ENCODE assay signal across 8 cellular contexts in genomic region chr2:85133751-85134254, GRCh38. TPM values are rescaled to one million over a fixed set of nuclear protein-coding genes. Genes with fewer than 3 reads are reported as not detected.
DNase-seq lines count a peak whose midpoint lies in the region; ATAC-seq, FAIRE-seq and TF ChIP-seq lines count a peak whose summit lies in the region.

No MANE protein-coding gene starts in this region.

- H3K36me3 Mint-ChIP-seq in activated naive CD8-positive, alpha-beta T cell treated with anti-CD3 and anti-CD28 coated beads, Interleukin-2, amount 10 ng/mL, durations not matched to agents 7 days and 5 days: no peaks in the 10 kb centered on the region

- peaks cover 7% of the 10 kb centered on the region for H3K4me1 Mint-ChIP-seq in activated naive CD8-positive, alpha-beta T cell treated with anti-CD3 and anti-CD28 coated beads, Interleukin-2, amount 10 ng/mL, durations not matched to agents 7 days and 5 days

- no peak for ATAC-seq in activated naive CD8-positive, alpha-beta T cell treated with anti-CD3 and anti-CD28 coated beads, Interleukin-2, amount 10 ng/mL, durations not matched to agents 7 days and 5 days (ENCODE audit: low read depth)
- ATAC-seq in left ventricle myocardium superior (peak; percentile 8), GM19328 (IDR thresholded peaks at IDR 0.05; ENCODE audit: unreplicated experiment) (no peak), HG02884 (IDR thresholded peaks at IDR 0.05; ENCODE audit: unreplicated experiment) (no peak), HG02970 (IDR thresholded peaks at IDR 0.05; ENCODE audit: low FRiP score, unreplicated experiment) (no peak)

- H3K4me3 ChIP-seq in retinal pigment epithelial cell (ENCODE audit: low read length): peak overlapping the region; percentile 77

- TF ChIP-seq CTCF in D721Med (IDR thresholded peaks at IDR 0.05; ENCODE audit: insufficient read depth, missing control alignments) (no peak), retinal pigment epithelial cell (conservative IDR thresholded peaks at IDR 0.05; ENCODE audit: low read depth, low read length) (no peak)

- no peak for FAIRE-seq in D721Med (lab: Jason Lieb, UNC)

- peaks cover 71% of the 10 kb centered on the region for H3K27me3 Mint-ChIP-seq in activated naive CD8-positive, alpha-beta T cell treated with anti-CD3 and anti-CD28 coated beads, Interleukin-2, amount 10 ng/mL, durations not matched to agents 7 days and 5 days

- no peak overlapping the region for H3K27ac Mint-ChIP-seq in activated naive CD8-positive, alpha-beta T cell treated with anti-CD3 and anti-CD28 coated beads, Interleukin-2, amount 10 ng/mL, durations not matched to agents 7 days and 5 days

- peak overlapping the region; percentile 22 for H3K4me3 Mint-ChIP-seq in activated naive CD8-positive, alpha-beta T cell treated with anti-CD3 and anti-CD28 coated beads, Interleukin-2, amount 10 ng/mL, durations not matched to agents 7 days and 5 days

- POLR2A ChIA-PET in activated naive CD8-positive, alpha-beta T cell treated with anti-CD3 and anti-CD28 coated beads, Interleukin-2, amount 10 ng/mL, durations not matched to agents 7 days and 5 days (lab: Charles Lee): no interaction called here

- intact Hi-C loops in left ventricle myocardium superior (cut with micrococcal nuclease): loop anchor here (5.0 kb wide), 1 partner anchor 153 kb away; no protein-coding TSS in a partner anchor

- DNase-seq in D721Med (ENCODE audit: insufficient read length, low spot score) (peak; percentile 41), HPDE6-E6E7 (ENCODE audit: extremely low spot score) (peak; percentile 67), left ventricle myocardium superior (peak; percentile 66), retinal pigment epithelial cell (ENCODE audit: low read depth) (no peak)
- peak; percentile 58 for DNase-seq in activated naive CD8-positive, alpha-beta T cell treated with anti-CD3 and anti-CD28 coated beads, Interleukin-2, amount 10 ng/mL, durations not matched to agents 7 days and 5 days

- H3K9me3 Mint-ChIP-seq in activated naive CD8-positive, alpha-beta T cell treated with anti-CD3 and anti-CD28 coated beads, Interleukin-2, amount 10 ng/mL, durations not matched to agents 7 days and 5 days: no peaks in the 10 kb centered on the region

RNA-seq across cellular contexts. Expression of gene TCF7L1, which starts 0.6 kb away (rescaled TPM):
- total RNA-seq in activated naive CD8-positive, alpha-beta T cell treated with anti-CD3 and anti-CD28 coated beads, Interleukin-2, amount 10 ng/mL, durations not matched to agents 7 days and 5 days: not detected
- total RNA-seq in left ventricle myocardium superior: 7.1 TPM
